3 cellular contexts compared by ENCODE assay signal in genomic region chr7:16353226-16353625, GRCh38.
"Had no signal": no experiment of that assay in that cellular context is flagged by ENCODE, and none has a peak within 500 bp of the region (broad histone marks: within the 10 kb centered on the region; RNA-seq: fewer than 3 reads in every experiment).

No MANE protein-coding gene starts in this region.

- DNase-seq: GDM1, GF-D8 had no signal

- ATAC-seq: GM12878 had no signal
